Comparison of ENCODE assay signal across 20 cellular contexts in the genomic region with DNA sequence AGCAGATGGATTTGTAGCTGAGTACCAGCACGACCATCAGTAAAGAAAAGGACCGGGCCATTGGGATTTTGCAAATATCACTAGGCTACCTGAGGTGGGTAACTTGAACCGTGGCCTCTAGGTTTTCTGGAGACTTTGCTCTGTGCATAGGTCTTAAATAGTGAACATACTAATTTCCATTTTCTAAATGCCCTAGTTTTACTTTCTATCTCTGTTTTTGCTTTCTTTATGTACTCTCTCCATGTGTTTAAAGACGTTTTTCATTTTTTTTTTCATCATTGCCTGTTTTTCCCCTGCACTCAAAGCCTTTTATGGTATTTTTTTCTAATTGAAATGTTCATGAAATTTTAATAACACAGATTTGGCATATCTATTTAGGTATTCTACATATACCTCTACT. TPM values are rescaled to one million over a fixed set of nuclear protein-coding genes. Genes with fewer than 3 reads are reported as not detected.
"Had no signal": no experiment of that assay in that cellular context is flagged by ENCODE, and none has a peak within 500 bp of the region (broad histone marks: within the 10 kb centered on the region; RNA-seq: fewer than 3 reads in every experiment).

Gene IFNA7, minus strand, starts transcription at position 101 of the 400 bp plus-strand sequence. Its CDS starts 40 bp downstream, at position 61.

RNA-seq across cellular contexts. Expression of gene IFNA7, which starts in this region (rescaled TPM):
- total RNA-seq: activated naive CD4-positive, alpha-beta T cell treated with anti-CD3 and anti-CD28 coated beads for 36 hours; activated naive CD4-positive, alpha-beta T cell treated with anti-CD3 and anti-CD28 coated beads, Interleukin-2, amount 50 U/mL, for 72 hours; activated naive CD8-positive, alpha-beta T cell treated with anti-CD3 and anti-CD28 coated beads for 36 hours; activated naive CD8-positive, alpha-beta T cell treated with anti-CD3 and anti-CD28 coated beads, Interleukin-2, amount 10 ng/mL, durations not matched to agents 7 days and 5 days; activated T-cell treated with anti-CD3 and anti-CD28 coated beads, Interleukin-2, amount 50 U/mL, for 4 hours; activated T-cell treated with anti-CD3 and anti-CD28 coated beads, Interleukin-2, amount 50 U/mL, for 72 hours; activated T-helper 1 cell treated with anti-CD3 and anti-CD28 coated beads, Interleukin-12 subunit alpha, Interleukin-12 subunit beta, Interleukin-2, Interleukin-4 antibody, amounts not matched to agents 30 ng/mL and 10 ng/mL and 1 ng/mL, durations not matched to agents 14 hours and 24 hours and 36 hours; activated T-helper 17 cell treated with anti-CD3 and anti-CD28 coated beads, Interleukin-2, amount 50 U/mL, for 72 hours; activated T-helper 2 cell treated with anti-CD3 and anti-CD28 coated beads, Interferon-gamma antibody, Interleukin-2, Interleukin-4, amounts not matched to agents 10 μg/mL and 5 μg/mL and 100 μg/mL, durations not matched to agents 14 hours and 24 hours and 36 hours; adrenal gland; aorta; ascending aorta; astrocyte; body of pancreas; breast epithelium; bronchial epithelial cell; cardiac muscle cell; cardiac septum; cerebellum; chondrocyte had no signal
